31 cellular contexts compared by ENCODE assay signal in genomic region chr4:37476691-37477090, GRCh38.
"Had no signal": no experiment of that assay in that cellular context is flagged by ENCODE, and none has a peak within 500 bp of the region (broad histone marks: within the 10 kb centered on the region; RNA-seq: fewer than 3 reads in every experiment).

No MANE protein-coding gene starts in this region.

- H3K27me3 ChIP-seq: ascending aorta, cardiac muscle cell had no signal

- FAIRE-seq: bronchial epithelial cell, TTC549 had no signal

- H3K4me1 ChIP-seq: ascending aorta had no signal

- H3K36me3 ChIP-seq: ascending aorta, cardiac muscle cell, WERI-Rb-1 had no signal

- H3K4me3 ChIP-seq: ascending aorta, cardiac muscle cell had no signal

- H3K9me3 ChIP-seq: ascending aorta had no signal

- H3K27ac ChIP-seq: ascending aorta, cardiac muscle cell, WERI-Rb-1 had no signal

- ATAC-seq: activated CD4-positive, alpha-beta T cell treated with anti-CD3 and anti-CD28 coated beads for 36 hours; activated CD4-positive, CD25-positive, alpha-beta regulatory T cell treated with anti-CD3 and anti-CD28 coated beads, Interleukin-2, amount 50 U/mL, for 24 hours; activated CD8-positive, alpha-beta memory T cell treated with anti-CD3 and anti-CD28 coated beads, Interleukin-2, amount 10 ng/mL, durations not matched to agents 7 days and 5 days; activated CD8-positive, alpha-beta T cell treated with anti-CD3 and anti-CD28 coated beads, Interleukin-2, amount 10 ng/mL, durations not matched to agents 7 days and 5 days; activated naive CD8-positive, alpha-beta T cell treated with anti-CD3 and anti-CD28 coated beads, Interleukin-2, amount 50 U/mL, for 24 hours; WTC11 had no signal

- DNase-seq: activated CD4-positive, alpha-beta memory T cell treated with anti-CD3 and anti-CD28 coated beads, Interleukin-2, amount 10 ng/mL, durations not matched to agents 7 days and 5 days; activated CD4-positive, alpha-beta T cell treated with anti-CD3 and anti-CD28 coated beads for 1 hour; activated CD4-positive, alpha-beta T cell treated with anti-CD3 and anti-CD28 coated beads for 36 hours; activated CD4-positive, alpha-beta T cell treated with anti-CD3 and anti-CD28 coated beads for 48 hours; activated CD4-positive, alpha-beta T cell treated with anti-CD3 and anti-CD28 coated beads, Interleukin-2, amount 10 ng/mL, durations not matched to agents 7 days and 5 days; activated CD4-positive, alpha-beta T cell treated with anti-CD3 and anti-CD28 coated beads, Interleukin-2, amount 50 U/mL, for 48 hours; activated CD4-positive, CD25-positive, alpha-beta regulatory T cell; activated CD8-positive, alpha-beta memory T cell treated with anti-CD3 and anti-CD28 coated beads for 24 hours; activated CD8-positive, alpha-beta memory T cell treated with anti-CD3 and anti-CD28 coated beads, Interleukin-2, amount 10 ng/mL, durations not matched to agents 7 days and 5 days; activated CD8-positive, alpha-beta memory T cell treated with anti-CD3 and anti-CD28 coated beads, Interleukin-2, amount 50 U/mL, for 48 hours; activated CD8-positive, alpha-beta T cell treated with anti-CD3 and anti-CD28 coated beads, Interleukin-2, amount 10 ng/mL, durations not matched to agents 7 days and 5 days; activated effector memory CD4-positive, alpha-beta T cell treated with Interleukin-2 at 50 U/mL for 16 hours; activated gamma-delta T cell; activated naive CD4-positive, alpha-beta T cell treated with anti-CD3 and anti-CD28 coated beads, Interleukin-2, amount 10 ng/mL, durations not matched to agents 7 days and 5 days; activated naive CD4-positive, alpha-beta T cell treated with Interleukin-2 at 50 U/mL for 16 hours; activated naive CD8-positive, alpha-beta T cell treated with anti-CD3 and anti-CD28 coated beads, Interleukin-2, amount 10 ng/mL, durations not matched to agents 7 days and 5 days; activated naive CD8-positive, alpha-beta T cell treated with anti-CD3 and anti-CD28 coated beads, Interleukin-2, amount 50 U/mL, for 24 hours; activated T-cell treated with anti-CD3 and anti-CD28 coated beads, Interleukin-2, amount 50 U/mL, for 24 hours; activated T-cell treated with anti-CD3 and anti-CD28 coated beads, Interleukin-2, amount 50 U/mL, for 48 hours; amygdala; anterior cingulate cortex; T-helper 1 cell; T-helper 2 cell; T-helper 9 cell; WERI-Rb-1 had no signal
